Comparison of ENCODE assay signal across 27 cellular contexts in genomic region chr15:37814847-37815246, GRCh38.
"Had no signal": no experiment of that assay in that cellular context is flagged by ENCODE, and none has a peak within 500 bp of the region (broad histone marks: within the 10 kb centered on the region; RNA-seq: fewer than 3 reads in every experiment).

No MANE protein-coding gene starts in this region.

- H3K27me3 ChIP-seq: stomach, suprapubic skin, testis, thyroid gland, tibial artery, tibial nerve, transverse colon, upper lobe of left lung, uterus, vagina had no signal

- H3K9me3 ChIP-seq: stomach, suprapubic skin, testis, thoracic aorta, thyroid gland, tibial artery, tibial nerve, transverse colon, upper lobe of left lung, upper lobe of right lung, uterus, vagina had no signal

- H3K4me3 ChIP-seq: stomach, suprapubic skin, testis, thoracic aorta, thyroid gland, tibial artery, tibial nerve, transverse colon, upper lobe of left lung, upper lobe of right lung, uterus, vagina had no signal

- H3K4me1 ChIP-seq: stomach, suprapubic skin, testis, tibial artery, tibial nerve, transverse colon, upper lobe of left lung, upper lobe of right lung, uterus, vagina had no signal

- ATAC-seq: stimulated activated effector memory CD8-positive, alpha-beta T cell treated with anti-CD3 and anti-CD28 coated beads, Interleukin-12 subunit alpha, Interleukin-12 subunit beta, amount 100 ng/mL, for 72 hours; stimulated activated memory B cell treated with anti-CD40 and anti-IgM and Interleukin-4, amounts not matched to agents 10 μg/mL and 1 μg/mL and 100 μg/mL, for 72 hours; stimulated activated naive B cell treated with anti-CD40 and anti-IgM and Interleukin-4, amounts not matched to agents 10 μg/mL and 1 μg/mL and 100 μg/mL, for 72 hours; stimulated activated naive CD8-positive, alpha-beta T cell treated with anti-CD3 and anti-CD28 coated beads, Interleukin-15, amount 100 ng/mL, for 72 hours; stimulated activated naive CD8-positive, alpha-beta T cell treated with anti-CD3 and anti-CD28 coated beads, Interleukin-15, Interleukin-2, amounts not matched to agents 100 U/mL and 50 U/mL, for 24 hours; upper lobe of right lung had no signal

- DNase-seq: stimulated activated CD4-positive, alpha-beta T cell treated with anti-CD3 and anti-CD28 coated beads, Interleukin-2, amount 100 ng/mL, for 48 hours; stimulated activated CD4-positive, alpha-beta T cell treated with anti-CD3 and anti-CD28 coated beads, Interleukin-4, amount 100 ng/mL, for 1 hour; stimulated activated CD4-positive, alpha-beta T cell treated with anti-CD3 and anti-CD28 coated beads, Interleukin-4, amount 100 ng/mL, for 24 hours; stimulated activated CD4-positive, alpha-beta T cell treated with anti-CD3 and anti-CD28 coated beads, Interleukin-4, amount 100 ng/mL, for 4 hours; stimulated activated CD8-positive, alpha-beta memory T cell treated with anti-CD3 and anti-CD28 coated beads, Interleukin-4, amount 100 ng/mL, for 48 hours; stimulated activated naive B cell treated with anti-CD40 and anti-IgM and Interleukin-4, amounts not matched to agents 10 μg/mL and 1 μg/mL and 100 μg/mL, for 72 hours; stimulated activated naive CD4-positive, alpha-beta T cell; stimulated activated naive CD4-positive, alpha-beta T cell treated with Interleukin-2 at 50 U/mL for 16 hours; stimulated activated naive CD8-positive, alpha-beta T cell treated with anti-CD3 and anti-CD28 coated beads, Interleukin-15, amount 100 ng/mL, for 72 hours; stimulated activated naive CD8-positive, alpha-beta T cell treated with anti-CD3 and anti-CD28 coated beads, Interleukin-15, Interleukin-2, amounts not matched to agents 100 U/mL and 50 U/mL, for 24 hours; stomach; substantia nigra; testis; thyroid gland; tibial artery; transverse colon; trophoblast cell; upper lobe of left lung; upper lobe of right lung; uterus had no signal

- H3K36me3 ChIP-seq: stomach, suprapubic skin, thoracic aorta, thyroid gland, tibial artery, tibial nerve, transverse colon, upper lobe of left lung, upper lobe of right lung, uterus, vagina had no signal

- FAIRE-seq: urothelium cell line had no signal

- H3K27ac ChIP-seq: stomach, suprapubic skin, testis, thoracic aorta, thyroid gland, tibial artery, tibial nerve, transverse colon, upper lobe of left lung, upper lobe of right lung, uterus, vagina had no signal
